Comparison of ENCODE assay signal across 11 cellular contexts in genomic region chr2:19611491-19612332, GRCh38.
DNase-seq lines count a peak whose midpoint lies in the region; ATAC-seq, FAIRE-seq and TF ChIP-seq lines count a peak whose summit lies in the region.
"Had no signal": no experiment of that assay in that cellular context is flagged by ENCODE, and none has a peak within 500 bp of the region (broad histone marks: within the 10 kb centered on the region; RNA-seq: fewer than 3 reads in every experiment).

No MANE protein-coding gene starts in this region.

- peak overlapping the region; percentile 67 for H3K9ac ChIP-seq in PC-3 (ENCODE audit: low read length)

- FAIRE-seq in H54 (lab: Jason Lieb, UNC) (peak; percentile 93), small intestine (lab: Jason Lieb, UNC) (no peak), frontal cortex (lab: Jason Lieb, UNC) (no peak)
- FAIRE-seq: TTC549 had no signal

- peaks cover 3% of the 10 kb centered on the region for H3F3A ChIP-seq in PC-3 (ENCODE audit: low read length, unreplicated experiment)

- CTCF ChIA-PET in PC-3 (lab: Charles Lee) (interaction anchor here (0.5 to 0.9 kb wide), 4 partner anchors 26 to 133 kb away, joined by 3 to 8 read pairs (median 3); no protein-coding TSS in a partner anchor), GM10248 (lab: Yijun Ruan, JAX) (no interaction called here)

- H3K4me1 ChIP-seq in PC-3 (ENCODE audit: insufficient read depth, low read length) (peaks cover 32% of the 10 kb centered on the region), small intestine (ENCODE audit: control insufficient read depth in 2 of 2, insufficient read depth in 1 of 2, low read depth in 1 of 2, low read length in 1 of 2) (no peaks in the 10 kb centered on the region)

- H3K9me2 ChIP-seq in PC-3 (replicated peaks; ENCODE audit: low read length) = no peaks in the 10 kb centered on the region

- peak overlapping the region; percentile 64 for H2AFZ ChIP-seq in PC-3 (ENCODE audit: low read length)

- H3K4me3 ChIP-seq in PC-3 (ENCODE audit: low read length) (no peak overlapping the region), fibroblast of pulmonary artery (replicated peaks; ENCODE audit: low read depth, low read length) (no peak overlapping the region), small intestine (ENCODE audit: low read depth in 1 of 2, low read length in 2 of 2) (no peak overlapping the region)

- ATAC-seq in PC-3 (peak; percentile 88), GM18519 (IDR thresholded peaks at IDR 0.05; ENCODE audit: low FRiP score, unreplicated experiment) (no peak)

- no peak for TF ChIP-seq POLR2A in H54 (IDR thresholded peaks at IDR 0.05; ENCODE audit: low read depth, low read length)

- no TSS peak for BruUV-seq in PC-3 (replicated peaks; lab: Mats Ljungman, UMichigan)

- peaks cover 12% of the 10 kb centered on the region; the same call in 1 of the 2 replicates for H3K9me3 ChIP-seq in PC-3 (ENCODE audit: low read length)
- H3K9me3 ChIP-seq in small intestine (ENCODE audit: control insufficient read depth, low read depth) = no peaks in the 10 kb centered on the region

- TF ChIP-seq CTCF in PC-3 (conservative IDR thresholded peaks at IDR 0.05; ENCODE audit: low read depth, low read length) (no peak), fibroblast of pulmonary artery (IDR thresholded peaks at IDR 0.05; ENCODE audit: low read length, missing control alignments) (no peak), GM10248 (IDR thresholded peaks at IDR 0.05; ENCODE audit: control extremely low read depth, extremely low read depth, low read depth, missing control alignments) (no peak)

- no peaks in the 10 kb centered on the region for H4K20me1 ChIP-seq in PC-3 (ENCODE audit: low read length)

- peak overlapping the region; percentile 25 for H3K4me2 ChIP-seq in PC-3 (ENCODE audit: low read length)

- H3K36me3 ChIP-seq in PC-3 (ENCODE audit: low read depth, low read length) (peaks cover 10% of the 10 kb centered on the region; the same call in 1 of the 2 replicates), small intestine (ENCODE audit: control insufficient read depth in 2 of 2, insufficient read depth in 2 of 2, low read length in 2 of 2) (no peaks in the 10 kb centered on the region)

- POLR2A ChIA-PET in PC-3 (lab: Charles Lee; ENCODE audit: unreplicated experiment) = interaction anchor here (0.5 to 0.7 kb wide), 4 partner anchors 26 to 300 kb away, joined by 3 to 26 read pairs (median 5); no protein-coding TSS in a partner anchor
- POLR2A ChIA-PET in GM10248 (lab: Yijun Ruan, JAX) = no interaction called here

- no peaks in the 10 kb centered on the region for H3K79me2 ChIP-seq in PC-3 (ENCODE audit: low read length)

- H3K27ac ChIP-seq in PC-3 (ENCODE audit: low read length) (peak overlapping the region; percentile 93), small intestine (ENCODE audit: low read depth in 1 of 2, low read length in 1 of 2) (no peak overlapping the region)

- intact Hi-C loops in PC-3 (cut with micrococcal nuclease) = loop anchor here (1.0 to 2.0 kb wide), 2 partner anchors 73 to 252 kb away; no protein-coding TSS in a partner anchor

- H3K27me3 ChIP-seq in PC-3 (ENCODE audit: low read length) = no peaks in the 10 kb centered on the region
- H3K27me3 ChIP-seq in small intestine (ENCODE audit: control insufficient read depth in 2 of 2, insufficient read depth in 2 of 2, low read length in 2 of 2) = no peaks in the 10 kb centered on the region

- 74 to 84% (median 80%) methylated on average over 4 of the region's 4 CpGs for WGBS in small intestine, 3 donors

- DNase-seq in H54 (ENCODE audit: insufficient read length, low spot score) = peak; percentile 52
- peak; percentile 96 for DNase-seq in PC-3
- DNase-seq in fibroblast of pulmonary artery (ENCODE audit: low read depth) = peak; percentile 96
- DNase-seq in small intestine = peak; percentile 54
- no peak for DNase-seq in frontal cortex (ENCODE audit: low spot score in 2 of 2)
- DNase-seq in GM10248 (ENCODE audit: extremely low spot score) = no peak
- DNase-seq: Kasumi-1; stimulated activated CD4-positive, alpha-beta T cell treated with anti-CD3 and anti-CD28 coated beads, Interleukin-4, amount 100 ng/mL, for 1 hour; substantia nigra had no signal

Comparison
In these comparisons a context has a peak if more than half of its experiments do, and no peak if none do; other contexts are left out.
1. DNase-seq: peak in H54 (single experiment), PC-3 (single experiment), fibroblast of pulmonary artery (single experiment) and small intestine (single experiment); none in frontal cortex (0 of 2) and GM10248 (single experiment).